ENCODE assay signal across 9 cellular contexts in the genomic region with DNA sequence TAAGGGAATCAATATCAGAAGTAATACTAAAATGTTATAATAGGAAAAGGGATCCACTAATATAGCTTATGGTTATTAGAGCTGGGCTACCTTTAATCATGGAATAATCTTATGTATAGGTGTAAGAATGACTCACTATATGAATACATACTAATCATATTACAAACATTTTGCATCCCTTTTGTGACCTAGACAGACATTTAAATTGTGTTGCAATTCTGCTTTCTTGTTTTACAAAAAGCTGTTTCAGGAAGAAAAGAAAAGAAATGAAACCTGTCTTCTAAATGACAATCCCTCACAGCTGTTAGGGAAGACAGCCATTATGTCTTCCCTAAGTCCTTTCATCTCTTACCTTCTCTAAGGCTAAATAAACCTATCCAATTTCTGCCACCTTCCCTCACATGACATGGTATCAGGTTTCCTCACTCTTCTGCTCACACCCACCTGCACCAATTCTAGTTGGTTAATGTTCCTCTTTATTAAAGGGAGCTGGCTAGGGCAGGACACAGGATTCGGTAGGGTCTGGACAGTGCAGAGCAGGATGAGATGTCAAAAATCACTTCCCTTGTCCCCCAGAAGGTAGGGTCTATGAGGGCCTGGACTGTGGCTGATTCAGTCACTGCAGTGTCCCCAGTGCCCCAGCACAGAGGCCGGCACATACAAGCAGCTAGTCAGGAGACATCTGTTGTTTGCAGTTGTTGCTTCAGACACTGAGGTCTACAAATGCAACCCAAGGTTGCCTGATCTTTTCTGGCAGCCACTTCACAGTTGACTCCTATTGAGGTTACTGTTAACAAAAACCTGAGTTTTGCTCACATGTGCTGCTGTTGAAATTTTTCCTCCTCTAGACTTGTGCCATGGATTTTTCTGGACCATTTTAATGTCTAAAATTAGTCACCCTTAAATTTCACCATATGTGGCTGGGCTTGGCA. TPM values are rescaled to one million over a fixed set of nuclear protein-coding genes. Genes with fewer than 3 reads are reported as not detected.
DNase-seq lines count a peak whose midpoint lies in the region; TF ChIP-seq lines count a peak whose summit lies in the region.
"Had no signal": no experiment of that assay in that cellular context is flagged by ENCODE, and none has a peak within 500 bp of the region (broad histone marks: within the 10 kb centered on the region; RNA-seq: fewer than 3 reads in every experiment).

No MANE protein-coding gene starts in this region.

- intact Hi-C loops in testis (cut with DNase I; ENCODE audit: low total_unique reads): no loop called here

- in situ Hi-C loops in KBM-7 (cut with MboI; ENCODE audit: low pct_unique_long_range_greater_than_20kb, low sequenced_read_pairs): no loop called here

- no peak for TF ChIP-seq POLR2A in testis (IDR thresholded peaks at IDR 0.05)

- H3K27me3 ChIP-seq in testis: no peaks in the 10 kb centered on the region

- H3K27ac ChIP-seq in C4-2B: peak overlapping the region; percentile 48
- peak overlapping the region in 1 of 2 donors; percentile 32 for H3K27ac ChIP-seq in testis
- H3K27ac ChIP-seq: SK-N-MC had no signal

- WGBS in testis, 2 donors: 65 to 89% methylated on average over 2 of the region's 2 CpGs

- TF ChIP-seq CTCF in C4-2B (conservative IDR thresholded peaks at IDR 0.05): no peak
- no peak for TF ChIP-seq CTCF in testis (IDR thresholded peaks at IDR 0.05)

- H3K4me3 ChIP-seq in testis: no peak overlapping the region
- H3K4me3 ChIP-seq: SK-N-MC had no signal

- peaks cover 10% of the 10 kb centered on the region for H3K4me1 ChIP-seq in testis

- no peaks in the 10 kb centered on the region for H3K36me3 ChIP-seq in testis (ENCODE audit: low read depth, missing control alignments)

- peak; percentile 39 for DNase-seq in LHCN-M2 (ENCODE audit: low read depth)
- DNase-seq in SHP77 treated with DMSO at 0.1 percent for 48 hours (lab: John Stamatoyannopoulos, UW): peak; percentile 12
- peak; percentile 34 for DNase-seq in iris pigment epithelial cell (ENCODE audit: low read depth)
- no peak for DNase-seq in KBM-7
- no peak for DNase-seq in effector CD4-positive, alpha-beta T cell
- no peak for DNase-seq in testis
- DNase-seq in NK-92 (lab: John Stamatoyannopoulos, UW; ENCODE audit: unreplicated experiment): no peak

- H3K9me3 ChIP-seq in testis: no peaks in the 10 kb centered on the region

RNA-seq across cellular contexts. Expression of a gene that starts 3.8 kb away (rescaled TPM):
- total RNA-seq in LHCN-M2 (2014; rRNA removed) (57.4 and 59.2 TPM in 2 replicates), testis (10 to 100 TPM; 14.6 to 20.9 TPM)
- polyA plus RNA-seq in LHCN-M2 (2012): 40.8 TPM
- polyA plus RNA-seq in testis (ENCODE audit: insufficient read depth, low read depth, low replicate concordance): 22.9 TPM

Comparison
In these comparisons a context has a peak if more than half of its experiments do, and no peak if none do; other contexts are left out.
1. DNase-seq: peak in LHCN-M2 (single experiment), SHP77 treated with DMSO at 0.1 percent for 48 hours (single experiment) and iris pigment epithelial cell (single experiment); none in KBM-7 (single experiment), effector CD4-positive, alpha-beta T cell (single experiment), testis (single experiment) and NK-92 (single experiment).